Comparison of ENCODE assay signal across 8 cellular contexts in the genomic region with DNA sequence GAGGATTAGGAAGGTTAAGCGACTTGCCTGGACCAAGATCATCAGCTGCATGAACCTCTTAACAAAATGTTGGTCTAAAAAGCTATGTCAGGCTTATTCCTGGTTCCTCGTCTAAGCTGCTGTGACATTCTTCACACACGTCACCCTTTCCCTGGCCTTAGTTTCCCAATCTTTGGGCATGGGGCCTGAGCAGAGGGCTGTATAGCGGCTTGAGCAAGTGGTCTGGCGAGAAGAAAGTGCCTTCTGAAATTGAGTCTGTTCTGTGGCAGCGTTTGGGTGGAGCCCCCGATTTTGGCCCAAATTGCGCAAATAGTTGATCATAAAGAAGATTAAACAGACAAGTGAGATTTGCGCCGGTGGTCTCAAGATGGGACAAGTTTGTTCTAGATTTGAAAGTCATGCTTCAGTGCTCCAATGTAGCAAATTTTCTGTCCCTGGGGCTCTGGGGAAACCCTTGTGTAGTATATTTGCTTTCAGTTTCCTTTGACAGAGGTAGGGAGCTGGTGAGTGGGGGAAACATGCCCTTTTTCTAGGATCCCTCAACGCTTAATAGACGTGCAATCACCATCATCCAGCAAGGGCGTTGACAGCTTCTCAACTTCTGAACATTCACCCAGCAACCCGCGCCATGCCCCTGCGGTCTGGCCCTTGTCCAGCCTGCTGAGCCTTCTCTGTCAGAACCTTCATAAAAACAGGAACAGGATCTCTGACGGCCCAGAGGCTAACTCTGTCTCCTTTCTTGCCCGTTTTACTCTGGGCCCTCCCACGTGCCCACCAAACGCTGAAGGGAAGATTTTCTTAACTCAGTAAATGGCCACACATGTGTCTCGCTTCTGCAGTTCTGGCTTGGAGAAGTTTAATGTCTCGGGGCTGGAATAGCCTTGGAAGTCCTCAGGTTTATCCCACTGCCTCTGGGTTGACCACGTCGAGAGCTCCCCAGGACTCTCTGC. TPM values are rescaled to one million over a fixed set of nuclear protein-coding genes. Genes with fewer than 3 reads are reported as not detected.
DNase-seq lines count a peak whose midpoint lies in the region; ATAC-seq and TF ChIP-seq lines count a peak whose summit lies in the region.

No MANE protein-coding gene starts in this region.

- ATAC-seq in GM18502 (IDR thresholded peaks at IDR 0.05; ENCODE audit: poor library complexity, unreplicated experiment) (peak; percentile 69), GM21786 (IDR thresholded peaks at IDR 0.05; ENCODE audit: unreplicated experiment) (peak; percentile 76)

- 61 to 71% (median 67%) methylated on average over 24 of the region's 24 CpGs for WGBS in adrenal gland, 4 donors

- H3K9me3 ChIP-seq in adrenal gland (replicated peaks in 1 of 3): no peaks in the 10 kb centered on the region

- POLR2A ChIA-PET in HEK293T (lab: Yijun Ruan, JAX): interaction anchor here (1.1 to 1.4 kb wide), 2 partner anchors 56 to 58 kb away, joined by 3 read pairs; a partner anchor contains a TSS

- no peaks in the 10 kb centered on the region for H3K27me3 ChIP-seq in adrenal gland

- DNase-seq in MV-4-11 (lab: John Stamatoyannopoulos, UW) (peak; percentile 97), adrenal gland (peak; percentile 33 to 76 (median 62)), nucleus accumbens (lab: John Stamatoyannopoulos, UW) (peak in 38 of 56 donors; percentile 1 to 55 (median 16)), HEK293T (ENCODE audit: extremely low spot score) (no peak), NCI-H2196 treated with DMSO at 0.1 percent for 48 hours (lab: John Stamatoyannopoulos, UW; ENCODE audit: unreplicated experiment) (no peak), HuH-7.5 (ENCODE audit: low spot score) (no peak)

- no peaks in the 10 kb centered on the region for H3K4me1 ChIP-seq in adrenal gland (replicated peaks in 1 of 2)

- intact Hi-C loops in adrenal gland (cut with DNase I): no loop called here

- H3K4me3 ChIP-seq in adrenal gland: no peak overlapping the region

- TF ChIP-seq POLR2A in adrenal gland (IDR thresholded peaks at IDR 0.05): no peak

- no peaks in the 10 kb centered on the region for H3K36me3 ChIP-seq in adrenal gland (replicated peaks in 1 of 2)

- CTCF ChIA-PET in HEK293T (lab: Yijun Ruan, JAX): no interaction called here

- no peak overlapping the region for H3K27ac ChIP-seq in adrenal gland

- no peak for TF ChIP-seq CTCF in adrenal gland (IDR thresholded peaks at IDR 0.05)

TF ChIP-seq in HEK293T, 16 proteins besides CTCF, POLR2A, EP300 and RAD21:
- TF ChIP-seq, protein P1, sequence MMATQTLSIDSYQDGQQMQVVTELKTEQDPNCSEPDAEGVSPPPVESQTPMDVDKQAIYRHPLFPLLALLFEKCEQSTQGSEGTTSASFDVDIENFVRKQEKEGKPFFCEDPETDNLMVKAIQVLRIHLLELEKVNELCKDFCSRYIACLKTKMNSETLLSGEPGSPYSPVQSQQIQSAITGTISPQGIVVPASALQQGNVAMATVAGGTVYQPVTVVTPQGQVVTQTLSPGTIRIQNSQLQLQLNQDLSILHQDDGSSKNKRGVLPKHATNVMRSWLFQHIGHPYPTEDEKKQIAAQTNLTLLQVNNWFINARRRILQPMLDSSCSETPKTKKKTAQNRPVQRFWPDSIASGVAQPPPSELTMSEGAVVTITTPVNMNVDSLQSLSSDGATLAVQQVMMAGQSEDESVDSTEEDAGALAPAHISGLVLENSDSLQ (IDR thresholded peaks at IDR 0.05): no peak
- TF ChIP-seq ARNT (IDR thresholded peaks at IDR 0.05) (no peak), SUZ12 (IDR thresholded peaks at IDR 0.05) (no peak), LEF1 (IDR thresholded peaks at IDR 0.05; ENCODE audit: borderline replicate concordance) (no peak), L3MBTL2 (conservative IDR thresholded peaks at IDR 0.05) (no peak), CTBP1 (IDR thresholded peaks at IDR 0.05; ENCODE audit: borderline replicate concordance) (no peak), BHLHE40 (IDR thresholded peaks at IDR 0.05; ENCODE audit: borderline replicate concordance) (no peak), ELF4 (IDR thresholded peaks at IDR 0.05) (no peak)

RNA-seq across cellular contexts. Expression of a gene that starts 58.4 kb away (rescaled TPM):
- total RNA-seq in adrenal gland: 100 to 1,000 TPM; 213 to 428 (median 259) TPM
- 10 to 100 TPM; 28.4 to 53.9 (median 47.4) TPM for polyA plus RNA-seq in adrenal gland

Comparison
In these comparisons a context has a peak if more than half of its experiments do, and no peak if none do; other contexts are left out.
1. DNase-seq: peak in MV-4-11 (single experiment), adrenal gland (7 of 7) and nucleus accumbens (38 of 56); none in HEK293T (single experiment), NCI-H2196 treated with DMSO at 0.1 percent for 48 hours (single experiment) and HuH-7.5 (single experiment).